1 cellular context compared by ENCODE assay signal in genomic region chr12:6944381-6945186, GRCh38.
TF ChIP-seq lines count a peak whose summit lies in the region.

No MANE protein-coding gene starts in this region.

TF ChIP-seq in HEK293, 187 proteins besides CTCF, POLR2A, EP300 and RAD21 (continued from another document and continues in another):
- TF ChIP-seq ZNF280D (tag by site-specific recombination; IDR thresholded peaks at IDR 0.05) (no peak), FEZF1 (tag by site-specific recombination; IDR thresholded peaks at IDR 0.05) (no peak; the same call in 1 of the 2 replicates), ZNF645 (tag by site-specific recombination; IDR thresholded peaks at IDR 0.05) (no peak), ZFP37 (tag by site-specific recombination; IDR thresholded peaks at IDR 0.05) (peak; percentile 92), ATF2 (tag by site-specific recombination; IDR thresholded peaks at IDR 0.05; ENCODE audit: low read depth) (no peak), AEBP2 (tag by site-specific recombination; IDR thresholded peaks at IDR 0.05; ENCODE audit: borderline replicate concordance) (no peak), ZNF18 (tag by site-specific recombination; IDR thresholded peaks at IDR 0.05) (peak; percentile 10; the same call in 1 of the 2 replicates), ZNF416 (tag by site-specific recombination; IDR thresholded peaks at IDR 0.05) (no peak), ZNF623 (tag by site-specific recombination; IDR thresholded peaks at IDR 0.05) (no peak), KLF16 (tag by site-specific recombination; IDR thresholded peaks at IDR 0.05) (no peak), ZNF324 (tag by site-specific recombination; IDR thresholded peaks at IDR 0.05) (0 out of 2 replicates have a peak, but pooled peaks have one; percentile 72), KLF9 (tag by site-specific recombination; IDR thresholded peaks at IDR 0.05; ENCODE audit: low read depth) (peak; percentile 56; the same call in 1 of the 2 replicates), ZNF426 (tag by site-specific recombination; IDR thresholded peaks at IDR 0.05) (no peak), ZNF184 (tag by site-specific recombination; IDR thresholded peaks at IDR 0.05) (no peak), ZNF211 (tag by site-specific recombination; IDR thresholded peaks at IDR 0.05; ENCODE audit: low read depth) (no peak), ZNF366 (tag by site-specific recombination; conservative IDR thresholded peaks at IDR 0.05) (peak; percentile 91), ZNF558 (tag by site-specific recombination; IDR thresholded peaks at IDR 0.05) (no peak), ZNF654 (tag by site-specific recombination; IDR thresholded peaks at IDR 0.05; ENCODE audit: low read depth) (peak; percentile 93), ZXDB (tag by site-specific recombination; IDR thresholded peaks at IDR 0.05) (peak; percentile 38), WT1 (tag by site-specific recombination; IDR thresholded peaks at IDR 0.05) (no peak), MYNN (tag by site-specific recombination; IDR thresholded peaks at IDR 0.05; ENCODE audit: borderline replicate concordance) (0 out of 2 replicates have a peak, but pooled peaks have one; percentile 30), ZNF830 (tag by site-specific recombination; IDR thresholded peaks at IDR 0.05; ENCODE audit: low read depth) (no peak), RBAK (tag by site-specific recombination; IDR thresholded peaks at IDR 0.05) (no peak), GFI1B (tag by site-specific recombination; IDR thresholded peaks at IDR 0.05) (0 out of 2 replicates have a peak, but pooled peaks have one; percentile 3), ZNF335 (tag by site-specific recombination; conservative IDR thresholded peaks at IDR 0.05) (peak; percentile 95), ZNF677 (tag by site-specific recombination; IDR thresholded peaks at IDR 0.05) (no peak), ZNF354C (tag by site-specific recombination; IDR thresholded peaks at IDR 0.05; ENCODE audit: borderline replicate concordance, low read depth) (no peak), ZBTB20 (tag by site-specific recombination; IDR thresholded peaks at IDR 0.05) (peak; percentile 98), PRDM1 (tag by site-specific recombination; IDR thresholded peaks at IDR 0.05) (no peak), ZNF629 (tag by site-specific recombination; IDR thresholded peaks at IDR 0.05) (peak; percentile 83), ZNF488 (tag by site-specific recombination; IDR thresholded peaks at IDR 0.05) (no peak), ZIC2 (tag by site-specific recombination; IDR thresholded peaks at IDR 0.05) (peak; percentile 90), ZNF785 (tag by site-specific recombination; IDR thresholded peaks at IDR 0.05) (no peak), ZNF555 (tag by site-specific recombination; conservative IDR thresholded peaks at IDR 0.05) (no peak), SETDB1 (IDR thresholded peaks at IDR 0.05; ENCODE audit: insufficient read length, low read length) (no peak), ZNF580 (tag by site-specific recombination; IDR thresholded peaks at IDR 0.05) (no peak; the same call in 1 of the 2 replicates), ZBTB1 (tag by site-specific recombination; IDR thresholded peaks at IDR 0.05) (peak; percentile 98), PATZ1 (tag by site-specific recombination; IDR thresholded peaks at IDR 0.05) (peak; percentile 52), ZNF514 (tag by site-specific recombination; IDR thresholded peaks at IDR 0.05) (no peak), ZNF138 (tag by site-specific recombination; IDR thresholded peaks at IDR 0.05; ENCODE audit: borderline replicate concordance) (no peak), GLI4 (tag by site-specific recombination; IDR thresholded peaks at IDR 0.05) (no peak), PBX3 (CRISPR knock-in tag; IDR thresholded peaks at IDR 0.05) (no peak), ZBTB7A (tag by site-specific recombination; IDR thresholded peaks at IDR 0.05; ENCODE audit: low read depth) (peak; percentile 84; the same call in 1 of the 2 replicates), ZSCAN16 (tag by site-specific recombination; IDR thresholded peaks at IDR 0.05) (0 out of 2 replicates have a peak, but pooled peaks have one; percentile 9), ZNF473 (tag by site-specific recombination; IDR thresholded peaks at IDR 0.05) (no peak), ZNF174 (tag by site-specific recombination; IDR thresholded peaks at IDR 0.05) (no peak), ZNF707 (tag by site-specific recombination; IDR thresholded peaks at IDR 0.05) (no peak), TCF7L2 (IDR thresholded peaks at IDR 0.05; ENCODE audit: borderline replicate concordance, low read depth, low read length) (no peak), ZNF639 (tag by site-specific recombination; IDR thresholded peaks at IDR 0.05) (peak; percentile 70), SP3 (tag by site-specific recombination; IDR thresholded peaks at IDR 0.05) (peak; percentile 78), ZNF146 (tag by site-specific recombination; IDR thresholded peaks at IDR 0.05) (peak; percentile 3; the same call in 1 of the 2 replicates), ZNF600 (tag by site-specific recombination; IDR thresholded peaks at IDR 0.05) (peak; percentile 98), ZNF624 (tag by site-specific recombination; IDR thresholded peaks at IDR 0.05) (no peak; the same call in 1 of the 2 replicates), ZNF76 (tag by site-specific recombination; IDR thresholded peaks at IDR 0.05; ENCODE audit: borderline replicate concordance, low read depth) (no peak; the same call in none of the 2 replicates), ZNF404 (tag by site-specific recombination; IDR thresholded peaks at IDR 0.05) (no peak), KLF8 (tag by site-specific recombination; IDR thresholded peaks at IDR 0.05) (peak; percentile 91; the same call in 1 of the 2 replicates), ZNF175 (tag by site-specific recombination; IDR thresholded peaks at IDR 0.05) (no peak), ZNF10 (tag by site-specific recombination; IDR thresholded peaks at IDR 0.05) (peak; percentile 50; the same call in 1 of the 2 replicates), ZNF791 (tag by site-specific recombination; IDR thresholded peaks at IDR 0.05) (no peak), ZNF16 (tag by site-specific recombination; IDR thresholded peaks at IDR 0.05; ENCODE audit: low read depth) (no peak), KLF7 (tag by site-specific recombination; IDR thresholded peaks at IDR 0.05; ENCODE audit: borderline replicate concordance) (no peak; the same call in 1 of the 2 replicates)
